Comparison of ENCODE assay signal across 8 cellular contexts in the genomic region with DNA sequence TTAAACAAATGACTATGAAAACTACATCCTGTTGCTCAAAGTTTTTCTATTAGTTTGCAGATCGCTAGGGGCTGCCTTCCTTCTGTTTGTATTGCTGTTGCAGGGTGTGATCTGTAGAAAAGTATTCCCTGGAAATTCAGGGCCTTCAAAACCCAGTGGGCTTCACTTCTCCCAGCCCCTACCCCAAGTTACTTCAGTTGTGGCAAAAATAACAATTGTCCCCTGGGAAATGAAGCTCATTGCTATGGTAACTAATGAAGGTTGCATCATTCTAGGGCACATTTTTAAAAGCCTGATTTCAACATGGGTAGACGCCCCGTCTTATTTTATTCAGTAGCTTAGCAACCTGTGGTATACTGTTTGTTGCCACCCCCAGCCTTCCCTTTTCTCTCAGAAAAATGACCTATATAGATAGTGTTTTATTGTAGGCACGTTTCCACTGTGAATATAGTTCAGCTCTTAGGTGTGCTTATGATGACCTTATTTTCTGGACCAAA.
DNase-seq lines count a peak whose midpoint lies in the region; ATAC-seq and TF ChIP-seq lines count a peak whose summit lies in the region.

No MANE protein-coding gene starts in this region.

- no peaks in the 10 kb centered on the region for H3K36me3 Mint-ChIP-seq in activated naive CD4-positive, alpha-beta T cell treated with anti-CD3 and anti-CD28 coated beads for 36 hours (ENCODE audit: low read depth)
- H3K36me3 Mint-ChIP-seq in dendritic cell treated with granulocyte-macrophage colony-stimulating factor and Interleukin-4, amounts not matched to agents 40 ng/mL and 50 ng/mL, for 4 days (ENCODE audit: low read depth) = peaks cover 31% of the 10 kb centered on the region
- peaks cover 0 to 14% (median 6%) of the 10 kb centered on the region in 5 donors for H3K36me3 Mint-ChIP-seq in naive thymus-derived CD4-positive, alpha-beta T cell

- no peak overlapping the region for H2AFZ ChIP-seq in PC-9

- peak overlapping the region; percentile 39 for H3K27ac Mint-ChIP-seq in activated naive CD4-positive, alpha-beta T cell treated with anti-CD3 and anti-CD28 coated beads for 36 hours
- peak overlapping the region; percentile 42 for H3K27ac Mint-ChIP-seq in dendritic cell treated with granulocyte-macrophage colony-stimulating factor and Interleukin-4, amounts not matched to agents 40 ng/mL and 50 ng/mL, for 4 days
- peak overlapping the region; percentile 72 to 97 (median 92) for H3K27ac Mint-ChIP-seq in naive thymus-derived CD4-positive, alpha-beta T cell

- BruUV-seq in PC-9 (replicated peaks; lab: Mats Ljungman, UMichigan) = no TSS peak

- H3K9me3 ChIP-seq in PC-9 (ENCODE audit: insufficient read depth, low read depth) = no peaks in the 10 kb centered on the region
- no peaks in the 10 kb centered on the region for H3K9me3 ChIP-seq in naive thymus-derived CD4-positive, alpha-beta T cell (ENCODE audit: control insufficient read depth in 2 of 3, low read length in 3 of 3)

- H3K27me3 ChIP-seq in PC-9 (ENCODE audit: insufficient read depth, low read depth) = no peaks in the 10 kb centered on the region
- no peaks in the 10 kb centered on the region for H3K27me3 ChIP-seq in naive thymus-derived CD4-positive, alpha-beta T cell (ENCODE audit: control insufficient read depth in 2 of 2, insufficient read depth in 2 of 2, low read length in 2 of 2)

- peak overlapping the region; percentile 81 for H3K4me2 ChIP-seq in PC-9

- peak; percentile 22 for DNase-seq in activated naive CD4-positive, alpha-beta T cell treated with anti-CD3 and anti-CD28 coated beads for 36 hours
- DNase-seq in activated naive CD4-positive, alpha-beta T cell (lab: John Stamatoyannopoulos, UW) = no peak
- peak; percentile 22 to 63 for DNase-seq in PC-9
- DNase-seq in naive thymus-derived CD4-positive, alpha-beta T cell = peak in 8 of 9 donors; percentile 29 to 80 (median 70)
- no peak for DNase-seq in stimulated activated CD4-positive, alpha-beta T cell treated with anti-CD3 and anti-CD28 coated beads, Interleukin-12 subunit alpha, Interleukin-12 subunit beta, amount 100 ng/mL, for 4 hours

- peaks cover 40% of the 10 kb centered on the region for H3K4me1 Mint-ChIP-seq in activated naive CD4-positive, alpha-beta T cell treated with anti-CD3 and anti-CD28 coated beads for 36 hours (ENCODE audit: low read depth)
- peaks cover 55% of the 10 kb centered on the region for H3K4me1 Mint-ChIP-seq in dendritic cell treated with granulocyte-macrophage colony-stimulating factor and Interleukin-4, amounts not matched to agents 40 ng/mL and 50 ng/mL, for 4 days (ENCODE audit: low read depth)
- H3K4me1 Mint-ChIP-seq in naive thymus-derived CD4-positive, alpha-beta T cell = peaks cover 37 to 57% (median 49%) of the 10 kb centered on the region in 7 donors

- no peaks in the 10 kb centered on the region for H3K36me3 ChIP-seq in PC-9 (ENCODE audit: low read depth)
- no peaks in the 10 kb centered on the region for H3K36me3 ChIP-seq in naive thymus-derived CD4-positive, alpha-beta T cell (ENCODE audit: control insufficient read depth in 2 of 3, insufficient read depth in 3 of 3, low read length in 3 of 3)

- CTCF ChIA-PET in activated naive CD4-positive, alpha-beta T cell treated with anti-CD3 and anti-CD28 coated beads for 36 hours (lab: Charles Lee) = interaction anchor here (0.7 to 1.4 kb wide), 5 partner anchors 30 to 483 kb away, joined by 3 to 5 read pairs (median 3); no protein-coding TSS in a partner anchor
- CTCF ChIA-PET in PC-9 (lab: Charles Lee) = interaction anchor here (0.9 to 1.2 kb wide), 2 partner anchors 36 to 152 kb away, joined by 3 to 4 read pairs; no protein-coding TSS in a partner anchor
- CTCF ChIA-PET in naive thymus-derived CD4-positive, alpha-beta T cell (lab: Charles Lee) = interaction anchor here (0.6 to 1.4 kb wide), 3 partner anchors 12 to 153 kb away, joined by 3 to 4 read pairs (median 3); no protein-coding TSS in a partner anchor

- peak overlapping the region; percentile 30 for H3K4me3 Mint-ChIP-seq in activated naive CD4-positive, alpha-beta T cell treated with anti-CD3 and anti-CD28 coated beads for 36 hours
- no peak overlapping the region for H3K4me3 Mint-ChIP-seq in dendritic cell treated with granulocyte-macrophage colony-stimulating factor and Interleukin-4, amounts not matched to agents 40 ng/mL and 50 ng/mL, for 4 days
- H3K4me3 Mint-ChIP-seq in naive thymus-derived CD4-positive, alpha-beta T cell = peak overlapping the region; percentile 43 to 77 (median 64)

- H3K27me3 Mint-ChIP-seq in activated naive CD4-positive, alpha-beta T cell treated with anti-CD3 and anti-CD28 coated beads for 36 hours (ENCODE audit: low read depth) = no peaks in the 10 kb centered on the region
- no peaks in the 10 kb centered on the region for H3K27me3 Mint-ChIP-seq in dendritic cell treated with granulocyte-macrophage colony-stimulating factor and Interleukin-4, amounts not matched to agents 40 ng/mL and 50 ng/mL, for 4 days
- H3K27me3 Mint-ChIP-seq in naive thymus-derived CD4-positive, alpha-beta T cell = no peaks in the 10 kb centered on the region

- H3K79me2 ChIP-seq in PC-9 (ENCODE audit: low read depth) = peaks cover 24% of the 10 kb centered on the region

- peak; percentile 92 for ATAC-seq in naive thymus-derived CD4-positive, alpha-beta T cell
- ATAC-seq in HG03460 (IDR thresholded peaks at IDR 0.05; ENCODE audit: unreplicated experiment) (no peak), GM18867 (IDR thresholded peaks at IDR 0.05; ENCODE audit: unreplicated experiment) (no peak)

- POLR2A ChIA-PET in PC-9 (lab: Charles Lee; ENCODE audit: unreplicated experiment) = interaction anchor here (0.5 to 2.4 kb wide), 3 partner anchors 50 to 317 kb away, joined by 3 to 17 read pairs (median 5); a partner anchor contains a TSS
- POLR2A ChIA-PET in naive thymus-derived CD4-positive, alpha-beta T cell (lab: Charles Lee) = interaction anchor here (0.6 to 1.9 kb wide), 8 partner anchors 10 to 236 kb away, joined by 3 to 13 read pairs (median 4); a partner anchor contains a TSS

- no peaks in the 10 kb centered on the region for H3K9me2 ChIP-seq in PC-9 (ENCODE audit: insufficient read depth)

- intact Hi-C loops in activated naive CD4-positive, alpha-beta T cell treated with anti-CD3 and anti-CD28 coated beads for 36 hours (cut with micrococcal nuclease) = loop anchor here (1.0 to 2.0 kb wide), 5 partner anchors 31 to 192 kb away; a partner anchor contains a TSS
- intact Hi-C loops in PC-9 (cut with micrococcal nuclease; ENCODE audit: unreplicated experiment) = loop anchor here (1.0 kb wide), 2 partner anchors 29 to 69 kb away; no protein-coding TSS in a partner anchor
- intact Hi-C loops in dendritic cell treated with granulocyte-macrophage colony-stimulating factor and Interleukin-4, amounts not matched to agents 40 ng/mL and 50 ng/mL, for 4 days (cut with micrococcal nuclease) = no loop called here
- intact Hi-C loops in naive thymus-derived CD4-positive, alpha-beta T cell (cut with micrococcal nuclease) = loop anchor here (1.0 to 10.0 kb wide), 5 partner anchors 10 to 160 kb away; a partner anchor contains a TSS

- TF ChIP-seq CTCF in PC-9 (conservative IDR thresholded peaks at IDR 0.05) = no peak

- peaks cover 39% of the 10 kb centered on the region for H3F3A ChIP-seq in PC-9 (ENCODE audit: insufficient read depth, low read depth)

- peaks cover 4% of the 10 kb centered on the region for H3K9me3 Mint-ChIP-seq in activated naive CD4-positive, alpha-beta T cell treated with anti-CD3 and anti-CD28 coated beads for 36 hours
- H3K9me3 Mint-ChIP-seq in dendritic cell treated with granulocyte-macrophage colony-stimulating factor and Interleukin-4, amounts not matched to agents 40 ng/mL and 50 ng/mL, for 4 days = no peaks in the 10 kb centered on the region
- H3K9me3 Mint-ChIP-seq in naive thymus-derived CD4-positive, alpha-beta T cell = no peaks in the 10 kb centered on the region

- peaks cover 47% of the 10 kb centered on the region for H3K4me1 ChIP-seq in PC-9 (replicated peaks; ENCODE audit: insufficient read depth)
- H3K4me1 ChIP-seq in naive thymus-derived CD4-positive, alpha-beta T cell (ENCODE audit: control insufficient read depth in 2 of 2, insufficient read depth in 2 of 2, low read length in 2 of 2) = peaks cover 26 to 39% of the 10 kb centered on the region in 2 donors

- no peak overlapping the region for H3K4me3 ChIP-seq in PC-9
- H3K4me3 ChIP-seq in naive thymus-derived CD4-positive, alpha-beta T cell (ENCODE audit: low read length) = no peak overlapping the region

- H4K20me1 ChIP-seq in PC-9 (ENCODE audit: insufficient read depth) = no peaks in the 10 kb centered on the region

- H3K27ac ChIP-seq in PC-9 = peak overlapping the region; percentile 91
- H3K27ac ChIP-seq in naive thymus-derived CD4-positive, alpha-beta T cell (ENCODE audit: low read depth, low read length) = peak overlapping the region; percentile 61

Comparison
In these comparisons a context has a peak if more than half of its experiments do, and no peak if none do; other contexts are left out.
1. DNase-seq: peak in activated naive CD4-positive, alpha-beta T cell treated with anti-CD3 and anti-CD28 coated beads for 36 hours (single experiment), PC-9 (2 of 2) and naive thymus-derived CD4-positive, alpha-beta T cell (8 of 9); none in activated naive CD4-positive, alpha-beta T cell (0 of 4) and stimulated activated CD4-positive, alpha-beta T cell treated with anti-CD3 and anti-CD28 coated beads, Interleukin-12 subunit alpha, Interleukin-12 subunit beta, amount 100 ng/mL, for 4 hours (single experiment).
2. H3K27ac Mint-ChIP-seq: peak in every context shown above with its lines; median percentile 92 in naive thymus-derived CD4-positive, alpha-beta T cell; 42 in dendritic cell treated with granulocyte-macrophage colony-stimulating factor and Interleukin-4, amounts not matched to agents 40 ng/mL and 50 ng/mL, for 4 days; 39 in activated naive CD4-positive, alpha-beta T cell treated with anti-CD3 and anti-CD28 coated beads for 36 hours.